ENCODE assay signal across 12 cellular contexts in the genomic region with DNA sequence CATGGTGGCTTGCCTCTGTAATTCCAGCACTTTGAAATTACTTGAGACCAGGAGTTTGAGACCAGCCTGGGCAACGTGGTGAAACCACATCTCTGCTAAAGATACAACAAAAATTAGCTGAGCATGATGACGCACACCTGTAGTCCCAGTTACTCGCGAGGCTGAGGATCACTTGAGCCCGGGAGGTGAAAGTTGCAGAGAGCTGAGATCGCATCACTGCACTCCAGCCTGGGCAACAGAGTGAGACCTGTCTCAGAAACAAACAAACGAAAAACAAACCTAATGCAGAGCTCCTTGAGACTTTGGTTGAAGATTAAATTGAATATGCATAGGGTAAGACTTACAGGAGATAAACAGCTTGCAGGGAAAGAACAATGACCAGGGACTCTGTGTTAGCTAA.
DNase-seq lines count a peak whose midpoint lies in the region; ATAC-seq, FAIRE-seq and TF ChIP-seq lines count a peak whose summit lies in the region.
"Had no signal": no experiment of that assay in that cellular context is flagged by ENCODE, and none has a peak within 500 bp of the region (broad histone marks: within the 10 kb centered on the region; RNA-seq: fewer than 3 reads in every experiment).

No MANE protein-coding gene starts in this region.

- H3K27ac ChIP-seq in thyroid gland (peak overlapping the region; percentile 41 to 87 (median 77)), GM23248 (no peak overlapping the region)
- H3K27ac ChIP-seq: SJSA1 had no signal

- peak in 1 of 2 donors; percentile 22 for TF ChIP-seq POLR2A in thyroid gland (IDR thresholded peaks at IDR 0.05)

- no peaks in the 10 kb centered on the region for H3K9me3 ChIP-seq in thyroid gland
- no peaks in the 10 kb centered on the region for H3K9me3 ChIP-seq in GM23248 (ENCODE audit: low read depth)
- H3K9me3 ChIP-seq: SJSA1 had no signal

- H3K9me2 ChIP-seq in GM23248 (ENCODE audit: insufficient read depth), result no peaks in the 10 kb centered on the region

- H3K4me3 ChIP-seq in thyroid gland (replicated peaks in 1 of 3) (no peak overlapping the region), GM23248 (no peak overlapping the region)
- H3K4me3 ChIP-seq: SJSA1 had no signal

- H3K36me3 ChIP-seq in thyroid gland, result peaks cover 13 to 17% of the 10 kb centered on the region in 2 donors
- H3K36me3 ChIP-seq in GM23248 (ENCODE audit: low read depth), result peaks cover 63% of the 10 kb centered on the region

- peaks cover 65% of the 10 kb centered on the region for H3K79me2 ChIP-seq in GM23248 (ENCODE audit: insufficient read depth)

- no peaks in the 10 kb centered on the region for H3K27me3 ChIP-seq in thyroid gland
- no peaks in the 10 kb centered on the region for H3K27me3 ChIP-seq in GM23248 (replicated peaks; ENCODE audit: insufficient read depth)
- H3K27me3 ChIP-seq: SJSA1 had no signal

- H3K4me1 ChIP-seq in thyroid gland (peaks cover 22 to 31% of the 10 kb centered on the region in 2 donors), GM23248 (ENCODE audit: insufficient read depth) (peaks cover 5% of the 10 kb centered on the region; the same call in 1 of the 2 replicates)

- in situ Hi-C loops in GM23248 (cut with MboI), result no loop called here

- TF ChIP-seq CTCF in thyroid gland (IDR thresholded peaks at IDR 0.05), result no peak

- FAIRE-seq in GM19239 (lab: Jason Lieb, UNC), result peak; percentile 94
- FAIRE-seq: H1 had no signal

- no peaks in the 10 kb centered on the region for H4K20me1 ChIP-seq in GM23248 (ENCODE audit: insufficient read depth)

- ATAC-seq in HG02610 (IDR thresholded peaks at IDR 0.05; ENCODE audit: unreplicated experiment), result peak; percentile 82
- ATAC-seq in HG03378 (IDR thresholded peaks at IDR 0.05; ENCODE audit: unreplicated experiment), result peak; percentile 80

- DNase-seq in GM19239 (ENCODE audit: insufficient read length, low spot score) (no peak), thyroid gland (peak; percentile 72 to 87), GM23248 (no peak), occipital lobe (lab: John Stamatoyannopoulos, UW) (no peak), DMS 273 (lab: John Stamatoyannopoulos, UW; ENCODE audit: unreplicated experiment) (no peak)
- DNase-seq: activated CD4-positive, alpha-beta memory T cell treated with anti-CD3 and anti-CD28 coated beads for 36 hours; mesenchymal stem cell; NCI-H446 treated with DMSO at 0.1 percent for 48 hours had no signal

- 37 to 42% methylated on average over 7 of the region's 7 CpGs for WGBS in thyroid gland, 2 donors
- WGBS in GM23248 (ENCODE audit: low coverage in 1 of 2, low lambda C conversion rate in 2 of 2, missing lambda C conversion rate in 2 of 2), 2 experiments, result 89 to 94% methylated on average over 7 of the region's 7 CpGs

- H3K4me2 ChIP-seq in GM23248 (ENCODE audit: unreplicated experiment), result no peak overlapping the region

- no peaks in the 10 kb centered on the region; the same call in 1 of the 2 replicates for H3F3A ChIP-seq in GM23248 (ENCODE audit: insufficient read depth)

- no peak overlapping the region for H2AFZ ChIP-seq in GM23248

- intact Hi-C loops in thyroid gland (cut with DNase I), result no loop called here

- H3K9ac ChIP-seq in GM23248, result no peak overlapping the region

Comparison
In these comparisons a context has a peak if more than half of its experiments do, and no peak if none do; other contexts are left out.
1. DNase-seq: peak in thyroid gland (2 of 2); none in GM19239 (single experiment), GM23248 (single experiment), occipital lobe (single experiment) and DMS 273 (single experiment).